Comparison of ENCODE assay signal across 1 cellular context in genomic region chr11:75810637-75811383, GRCh38.
TF ChIP-seq lines count a peak whose summit lies in the region.

No MANE protein-coding gene starts in this region.

TF ChIP-seq in GM12878, 131 proteins besides CTCF, POLR2A, EP300 and RAD21 (continued from another document and continues in another):
- TF ChIP-seq IKZF1 (conservative IDR thresholded peaks at IDR 0.05) (0 out of 2 replicates have a peak, but pooled peaks have one; percentile 40), RFX5 (IDR thresholded peaks at IDR 0.05; ENCODE audit: low read depth, low read length) (no peak), NR2F1 (conservative IDR thresholded peaks at IDR 0.05) (0 out of 2 replicates have a peak, but pooled peaks have one; percentile 36), YY1 (IDR thresholded peaks at IDR 0.05; ENCODE audit: low read depth, low read length) (peak; percentile 53; the same call in 1 of the 2 replicates), JUND (IDR thresholded peaks at IDR 0.05; ENCODE audit: low read depth, low read length) (no peak), SP1 (IDR thresholded peaks at IDR 0.05; ENCODE audit: low read depth, low read length) (no peak), REST (IDR thresholded peaks at IDR 0.05; ENCODE audit: low read depth, low read length) (no peak), KDM1A (IDR thresholded peaks at IDR 0.05; ENCODE audit: borderline replicate concordance) (no peak), POLR2AphosphoS5 (IDR thresholded peaks at IDR 0.05; ENCODE audit: low read length) (peak; percentile 90), RB1 (IDR thresholded peaks at IDR 0.05; ENCODE audit: borderline replicate concordance) (no peak), TCF7 (IDR thresholded peaks at IDR 0.05; ENCODE audit: borderline replicate concordance) (no peak), RCOR1 (conservative IDR thresholded peaks at IDR 0.05; ENCODE audit: low read depth, low read length) (no peak), BMI1 (IDR thresholded peaks at IDR 0.05; ENCODE audit: borderline replicate concordance) (no peak), FOS (IDR thresholded peaks at IDR 0.05; ENCODE audit: borderline replicate concordance, extremely low read depth, insufficient read length) (no peak), ZNF217 (IDR thresholded peaks at IDR 0.05) (no peak), NFYA (IDR thresholded peaks at IDR 0.05; ENCODE audit: borderline replicate concordance, low read depth, low read length) (no peak), MTA3 (IDR thresholded peaks at IDR 0.05; ENCODE audit: borderline replicate concordance, low read length) (no peak), POU2F2 (IDR thresholded peaks at IDR 0.05; ENCODE audit: borderline replicate concordance, low read depth, low read length) (0 out of 3 replicates have a peak, but pooled peaks have one; percentile 15), RELB (IDR thresholded peaks at IDR 0.05; ENCODE audit: low read depth) (0 out of 2 replicates have a peak, but pooled peaks have one; percentile 10), SMAD5 (IDR thresholded peaks at IDR 0.05; ENCODE audit: low read depth) (no peak), PRDM15 (CRISPR knock-in tag; IDR thresholded peaks at IDR 0.05) (no peak), HCFC1 (IDR thresholded peaks at IDR 0.05; ENCODE audit: low read length) (0 out of 2 replicates have a peak, but pooled peaks have one; percentile 11), RUNX3 (IDR thresholded peaks at IDR 0.05; ENCODE audit: low read length) (peak; percentile 32), ZBTB40 (IDR thresholded peaks at IDR 0.05; ENCODE audit: borderline replicate concordance) (peak; percentile 17; the same call in 1 of the 2 replicates), E4F1 (IDR thresholded peaks at IDR 0.05; ENCODE audit: borderline replicate concordance, partially characterized antibody) (no peak), TCF3 (IDR thresholded peaks at IDR 0.05; ENCODE audit: borderline replicate concordance, insufficient read depth, low read depth, low read length) (peak; percentile 75; the same call in 1 of the 2 replicates), HDAC6 (IDR thresholded peaks at IDR 0.05; ENCODE audit: unreplicated experiment) (no peak), PML (IDR thresholded peaks at IDR 0.05; ENCODE audit: low read length) (peak; percentile 71; the same call in 1 of the 2 replicates), GABPA (IDR thresholded peaks at IDR 0.05; ENCODE audit: low read depth) (no peak), MEF2A (IDR thresholded peaks at IDR 0.05; ENCODE audit: insufficient read depth, low read depth, low read length) (no peak), MYB (IDR thresholded peaks at IDR 0.05; ENCODE audit: borderline replicate concordance, low read depth, low read length) (no peak), FOXM1 (IDR thresholded peaks at IDR 0.05; ENCODE audit: low read depth, low read length) (no peak), BACH1 (IDR thresholded peaks at IDR 0.05; ENCODE audit: borderline replicate concordance) (no peak), EGR1 (IDR thresholded peaks at IDR 0.05; ENCODE audit: borderline replicate concordance in 1 of 2, low read depth in 2 of 2, low read length in 2 of 2) (0 out of 3 replicates have a peak, but pooled peaks of 1 of the 2 experiments have one; percentile 9), NFXL1 (IDR thresholded peaks at IDR 0.05; ENCODE audit: borderline replicate concordance) (no peak), TAF1 (IDR thresholded peaks at IDR 0.05; ENCODE audit: borderline replicate concordance, low read depth, low read length) (peak; percentile 76; the same call in 1 of the 2 replicates), CHD2 (IDR thresholded peaks at IDR 0.05; ENCODE audit: borderline replicate concordance, low read depth, low read length) (0 out of 2 replicates have a peak, but pooled peaks have one; percentile 22), ETV6 (conservative IDR thresholded peaks at IDR 0.05 in 1 of 2, IDR thresholded peaks at IDR 0.05 in 1 of 2; ENCODE audit: borderline replicate concordance in 1 of 2, low read depth in 1 of 2) (peak in 1 of 2 experiments; percentile 52; a peak in 1 of 4 replicates), ELK1 (IDR thresholded peaks at IDR 0.05; ENCODE audit: low read depth, low read length) (no peak), EED (IDR thresholded peaks at IDR 0.05; ENCODE audit: low read depth) (peak; percentile 19; the same call in 1 of the 2 replicates)
